In the genomic region with DNA sequence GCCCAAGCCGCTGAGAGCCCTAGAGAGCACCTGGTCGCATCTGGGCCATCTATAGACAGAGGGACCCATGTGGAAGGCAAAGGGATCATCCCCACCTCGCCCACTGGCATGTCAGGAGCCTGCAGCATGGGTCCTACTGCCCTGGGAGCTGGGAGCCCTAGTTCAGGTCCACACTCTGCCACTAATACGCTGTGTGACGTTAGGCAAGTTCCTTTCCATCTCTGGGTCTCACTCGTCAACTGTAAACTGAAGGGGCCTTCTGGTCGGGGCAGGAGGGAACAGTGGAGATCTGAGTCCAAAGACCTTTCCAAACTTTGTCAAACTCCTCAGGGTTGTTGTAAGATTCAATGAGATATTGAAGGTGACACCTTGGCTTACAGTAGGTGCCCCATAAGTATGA, we compare ENCODE assay signal across 20 cellular contexts. TPM values are rescaled to one million over a fixed set of nuclear protein-coding genes. Genes with fewer than 3 reads are reported as not detected.
DNase-seq lines count a peak whose midpoint lies in the region; ATAC-seq, FAIRE-seq and TF ChIP-seq lines count a peak whose summit lies in the region.
"Had no signal": no experiment of that assay in that cellular context is flagged by ENCODE, and none has a peak within 500 bp of the region (broad histone marks: within the 10 kb centered on the region; RNA-seq: fewer than 3 reads in every experiment).

No MANE protein-coding gene starts in this region.

- WGBS in trophoblast cell (ENCODE audit: extremely low coverage, insufficient coverage, insufficient read length): no CpG with 5 or more reads among the region's 7 CpGs

- peak overlapping the region; percentile 98 for H3K14ac ChIP-seq in trophoblast cell (ENCODE audit: low read length)

- no peak for FAIRE-seq in kidney (lab: Jason Lieb, UNC)
- FAIRE-seq: small intestine had no signal

- H3K4me2 ChIP-seq in BLaER1 treated with 17β-estradiol and CSF1 and Interleukin-3, amounts not matched to agents 10 nM and 100 nM: peak overlapping the region; percentile 58 to 89 (median 76)
- peak overlapping the region; percentile 23 for H3K4me2 ChIP-seq in trophoblast cell (ENCODE audit: low read length)

- no peaks in the 10 kb centered on the region for H3K36me3 ChIP-seq in BLaER1 treated with 17β-estradiol and CSF1 and Interleukin-3, amounts not matched to agents 10 nM and 100 nM
- H3K36me3 ChIP-seq in SJCRH30 (no peaks in the 10 kb centered on the region), kidney (ENCODE audit: control insufficient read depth in 1 of 2, insufficient read depth in 2 of 2, low read length in 2 of 2) (no peaks in the 10 kb centered on the region), trophoblast cell (ENCODE audit: control insufficient read depth in 1 of 2, insufficient read depth in 2 of 2, low read length in 2 of 2) (peaks cover 3 to 5% of the 10 kb centered on the region in 2 experiments), A673 (ENCODE audit: insufficient read depth, low read length, poor library complexity, severe bottlenecking) (no peaks in the 10 kb centered on the region), gastrocnemius medialis (no peaks in the 10 kb centered on the region)
- H3K36me3 ChIP-seq: colonic mucosa had no signal

- H3K18ac ChIP-seq in trophoblast cell (ENCODE audit: low read length): peak overlapping the region; percentile 89

- TF ChIP-seq CTCF in kidney (IDR thresholded peaks at IDR 0.05; ENCODE audit: borderline replicate concordance, extremely low read depth, insufficient read depth) (no peak), A673 (conservative IDR thresholded peaks at IDR 0.05; ENCODE audit: low read depth, low read length) (no peak), gastrocnemius medialis (IDR thresholded peaks at IDR 0.05 in 4 of 5, conservative IDR thresholded peaks at IDR 0.05 in 1 of 5) (no peak)

- peak overlapping the region; percentile 94 for H2AK5ac ChIP-seq in trophoblast cell (ENCODE audit: low read length)

- no peak overlapping the region for H3K9ac ChIP-seq in BLaER1 treated with 17β-estradiol and CSF1 and Interleukin-3, amounts not matched to agents 10 nM and 100 nM
- H3K9ac ChIP-seq in kidney (ENCODE audit: low read length in 2 of 2) (no peak overlapping the region), trophoblast cell (ENCODE audit: low read length) (no peak overlapping the region)

- in situ Hi-C loops in gastrocnemius medialis (cut with MboI; ENCODE audit: low sequenced_read_pairs in 4 of 4): no loop called here

- no peak overlapping the region for H3K27ac ChIP-seq in BLaER1 treated with 17β-estradiol and CSF1 and Interleukin-3, amounts not matched to agents 10 nM and 100 nM
- peak overlapping the region; percentile 61 for H3K27ac ChIP-seq in SJCRH30
- peak overlapping the region; percentile 7 to 29 for H3K27ac ChIP-seq in kidney (ENCODE audit: low read depth in 2 of 2, low read length in 2 of 2)
- peak overlapping the region; percentile 99 for H3K27ac ChIP-seq in trophoblast cell (ENCODE audit: low read depth, low read length)
- H3K27ac ChIP-seq in A673 (ENCODE audit: low read depth, low read length, poor library complexity, severe bottlenecking): no peak overlapping the region
- no peak overlapping the region for H3K27ac ChIP-seq in gastrocnemius medialis
- H3K27ac ChIP-seq: colonic mucosa, foreskin keratinocyte, testis had no signal

- TF ChIP-seq POLR2A in gastrocnemius medialis (IDR thresholded peaks at IDR 0.05): no peak

- CTCF ChIA-PET in A673 (lab: Charles Lee): no interaction called here

- peaks cover 0 to 48% (median 21%) of the 10 kb centered on the region in 11 experiments; a peak in 13 of 22 replicates for H3K27me3 ChIP-seq in BLaER1 treated with 17β-estradiol and CSF1 and Interleukin-3, amounts not matched to agents 10 nM and 100 nM
- no peaks in the 10 kb centered on the region for H3K27me3 ChIP-seq in SJCRH30
- no peaks in the 10 kb centered on the region for H3K27me3 ChIP-seq in trophoblast cell (ENCODE audit: insufficient read depth, low read length)
- no peaks in the 10 kb centered on the region for H3K27me3 ChIP-seq in A673 (replicated peaks; ENCODE audit: insufficient read depth, low read depth, low read length, poor library complexity)
- no peaks in the 10 kb centered on the region for H3K27me3 ChIP-seq in gastrocnemius medialis
- H3K27me3 ChIP-seq: colonic mucosa, testis had no signal

- H3K4ac ChIP-seq in trophoblast cell (ENCODE audit: low read depth, low read length): peak overlapping the region; percentile 97

- H3K4me3 ChIP-seq in BLaER1 treated with 17β-estradiol and CSF1 and Interleukin-3, amounts not matched to agents 10 nM and 100 nM: no peak overlapping the region
- no peak overlapping the region for H3K4me3 ChIP-seq in SJCRH30
- H3K4me3 ChIP-seq in kidney (ENCODE audit: low read length in 2 of 2): no peak overlapping the region
- no peak overlapping the region for H3K4me3 ChIP-seq in trophoblast cell (ENCODE audit: low read depth, low read length)
- H3K4me3 ChIP-seq in A673 (ENCODE audit: low read depth, low read length, poor library complexity, severe bottlenecking): no peak overlapping the region
- H3K4me3 ChIP-seq in gastrocnemius medialis: no peak overlapping the region
- H3K4me3 ChIP-seq: colonic mucosa, testis had no signal

- no peak for ATAC-seq in gastrocnemius medialis
- no peak for ATAC-seq in GM19452 (IDR thresholded peaks at IDR 0.05; ENCODE audit: unreplicated experiment)
- ATAC-seq: foreskin keratinocyte, T-cell had no signal

- no peaks in the 10 kb centered on the region for H3K9me3 ChIP-seq in BLaER1 treated with 17β-estradiol and CSF1 and Interleukin-3, amounts not matched to agents 10 nM and 100 nM (replicated peaks in 1 of 11)
- H3K9me3 ChIP-seq in SJCRH30 (replicated peaks) (no peaks in the 10 kb centered on the region), kidney (ENCODE audit: control insufficient read depth in 1 of 2, low read length in 2 of 2) (no peaks in the 10 kb centered on the region), trophoblast cell (ENCODE audit: insufficient read depth, low read depth, low read length) (no peaks in the 10 kb centered on the region), A673 (ENCODE audit: low read depth, low read length, poor library complexity, severe bottlenecking) (no peaks in the 10 kb centered on the region), gastrocnemius medialis (no peaks in the 10 kb centered on the region)
- H3K9me3 ChIP-seq: colonic mucosa, testis had no signal

- H2BK5ac ChIP-seq in trophoblast cell (ENCODE audit: low read depth, low read length, poor library complexity): peak overlapping the region; percentile 99

- H3K23ac ChIP-seq in trophoblast cell (ENCODE audit: low read length): no peak overlapping the region

- peak overlapping the region; percentile 99 for H4K91ac ChIP-seq in trophoblast cell (ENCODE audit: low read depth, low read length)

- H2AFZ ChIP-seq in trophoblast cell (ENCODE audit: insufficient read depth, low read length, poor library complexity): peak overlapping the region; percentile 41

- H3K4me1 ChIP-seq in BLaER1 treated with 17β-estradiol and CSF1 and Interleukin-3, amounts not matched to agents 10 nM and 100 nM: peaks cover 62 to 81% (median 71%) of the 10 kb centered on the region in 10 experiments
- H3K4me1 ChIP-seq in SJCRH30 (peaks cover 34% of the 10 kb centered on the region), kidney (ENCODE audit: control insufficient read depth in 1 of 2, insufficient read depth in 1 of 2, low read depth in 1 of 2, low read length in 2 of 2) (peaks cover 37 to 50% of the 10 kb centered on the region in 2 donors), trophoblast cell (ENCODE audit: control insufficient read depth in 1 of 2, insufficient read depth in 2 of 2, low read length in 2 of 2) (peaks cover 75 to 76% of the 10 kb centered on the region in 2 experiments), A673 (ENCODE audit: insufficient read depth, low read length, poor library complexity, severe bottlenecking) (peaks cover 29% of the 10 kb centered on the region), gastrocnemius medialis (peaks cover 41 to 48% of the 10 kb centered on the region in 2 donors)
- H3K4me1 ChIP-seq: foreskin keratinocyte had no signal

- H2BK12ac ChIP-seq in trophoblast cell (ENCODE audit: low read length): peak overlapping the region; percentile 99

- H3K79me2 ChIP-seq in trophoblast cell (ENCODE audit: control insufficient read depth, insufficient read depth, low read length, poor library complexity): peaks cover 21% of the 10 kb centered on the region

- peak overlapping the region; percentile 99 for H2BK120ac ChIP-seq in trophoblast cell (ENCODE audit: insufficient read depth, low read length, poor library complexity)

- POLR2A ChIA-PET in A673 (lab: Charles Lee; ENCODE audit: low non-redundant PET): no interaction called here

- H3K79me1 ChIP-seq in trophoblast cell (ENCODE audit: low read length): peaks cover 58% of the 10 kb centered on the region

- H4K8ac ChIP-seq in trophoblast cell (ENCODE audit: low read depth, low read length): peak overlapping the region; percentile 92

- peaks cover 0 to 59% (median 19%) of the 10 kb centered on the region in 11 experiments; a peak in 13 of 22 replicates for H4K20me1 ChIP-seq in BLaER1 treated with 17β-estradiol and CSF1 and Interleukin-3, amounts not matched to agents 10 nM and 100 nM

- BruUV-seq in A673 (replicated peaks; lab: Mats Ljungman, UMichigan): no TSS peak

- DNase-seq in SJCRH30 (no peak), kidney (no peak), trophoblast cell (no peak), A673 (ENCODE audit: low spot score) (no peak), NCI-H774 (lab: John Stamatoyannopoulos, UW) (no peak), gastrocnemius medialis (no peak)
- DNase-seq: activated CD4-positive, alpha-beta T cell treated with anti-CD3 and anti-CD28 coated beads, Interleukin-2, amount 10 ng/mL, durations not matched to agents 24 days and 14 days; activated CD8-positive, alpha-beta memory T cell treated with anti-CD3 and anti-CD28 coated beads, Interleukin-2, amount 50 U/mL, for 48 hours; activated naive CD4-positive, alpha-beta T cell; colonic mucosa; foreskin keratinocyte; naive B cell; NCI-H1694 treated with DMSO at 0.1 percent for 48 hours; NCI-H345; small intestine; T-cell; testis had no signal

- peak overlapping the region; percentile 57 for H4K12ac ChIP-seq in trophoblast cell (ENCODE audit: low read depth, low read length)

- intact Hi-C loops in kidney (cut with DNase I): no loop called here
- intact Hi-C loops in A673 (cut with micrococcal nuclease; ENCODE audit: unreplicated experiment): no loop called here
- intact Hi-C loops in gastrocnemius medialis (cut with DNase I; ENCODE audit: low total_unique reads): no loop called here

RNA-seq across cellular contexts. Expression of gene UNC5B, which starts 23.4 kb away (rescaled TPM):
- 3.4 and 3.6 TPM in 2 replicates for total RNA-seq in SJCRH30 (2014; rRNA removed; shearing (Covaris generic))
- 22.6 TPM for total RNA-seq in kidney
- 5.5 TPM for polyA plus RNA-seq in kidney (ENCODE audit: insufficient read depth, low read depth, low replicate concordance)
- 54.7 and 55.5 TPM in 2 replicates for polyA plus RNA-seq in trophoblast cell (2013)
- 8.2 and 9.9 TPM in 2 replicates for total RNA-seq in A673 (2021)
- 1 to 10 TPM in 2 of 4 donors, under 1 TPM in 2; 0.65 to 1.2 (median 0.90) TPM for total RNA-seq in gastrocnemius medialis
- polyA plus RNA-seq: IgD-negative memory B cell had no signal

Comparison
In these comparisons a context has a peak if more than half of its experiments do, and no peak if none do; other contexts are left out.
1. H3K27ac ChIP-seq: peak in SJCRH30 (single experiment), kidney (2 of 2) and trophoblast cell (single experiment); none in BLaER1 treated with 17β-estradiol and CSF1 and Interleukin-3, amounts not matched to agents 10 nM and 100 nM (0 of 11), A673 (single experiment) and gastrocnemius medialis (0 of 4).